Comparison of ENCODE assay signal across 12 cellular contexts in genomic region chr3:56989434-56990294, GRCh38.
DNase-seq lines count a peak whose midpoint lies in the region; ATAC-seq and TF ChIP-seq lines count a peak whose summit lies in the region.
"Had no signal": no experiment of that assay in that cellular context is flagged by ENCODE, and none has a peak within 500 bp of the region (broad histone marks: within the 10 kb centered on the region; RNA-seq: fewer than 3 reads in every experiment).

No MANE protein-coding gene starts in this region.

- intact Hi-C loops in right cardiac atrium (cut with DNase I), result loop anchor here (2.0 to 10.0 kb wide), 10 partner anchors 65 to 287 kb away; partner anchors contain the start of genes ARHGEF3 (in 3 of the 4) and APPL1 (in 1 of the 4)

- peak; percentile 36 for ATAC-seq in GM23338
- ATAC-seq in esophagus mucosa, result peak; percentile 14
- peak; percentile 69 to 75 for ATAC-seq in right cardiac atrium
- no peak for ATAC-seq in HG03354 (IDR thresholded peaks at IDR 0.05; ENCODE audit: poor library complexity, severe bottlenecking, unreplicated experiment)

- no peak overlapping the region for H3K4me3 Mint-ChIP-seq in GM23338
- H3K4me3 Mint-ChIP-seq: activated T-helper 17 cell treated with anti-CD3 and anti-CD28 coated beads, Interleukin-2, amount 50 U/mL, for 72 hours; T-helper 2 cell treated with Interferon-gamma antibody and Interleukin-4, amounts not matched to agents 5 μg/mL and 100 μg/mL, for 36 hours had no signal

- no peak overlapping the region for H3K27ac Mint-ChIP-seq in GM23338
- H3K27ac Mint-ChIP-seq: activated T-helper 17 cell treated with anti-CD3 and anti-CD28 coated beads, Interleukin-2, amount 50 U/mL, for 72 hours; T-helper 2 cell treated with Interferon-gamma antibody and Interleukin-4, amounts not matched to agents 5 μg/mL and 100 μg/mL, for 36 hours had no signal

- H3K79me2 ChIP-seq in GM23338 (replicated peaks; ENCODE audit: insufficient read depth), result no peaks in the 10 kb centered on the region

- H3K4me3 ChIP-seq in GM23338 (no peak overlapping the region), right cardiac atrium (ENCODE audit: low read length) (no peak overlapping the region), rectal smooth muscle tissue (ENCODE audit: low read length) (peak overlapping the region; percentile 21)
- H3K4me3 ChIP-seq: adrenal gland had no signal

- no peaks in the 10 kb centered on the region for H3K27me3 ChIP-seq in GM23338 (ENCODE audit: insufficient read depth)
- no peaks in the 10 kb centered on the region for H3K27me3 ChIP-seq in right cardiac atrium (ENCODE audit: control insufficient read depth, insufficient read depth)
- peaks cover 4% of the 10 kb centered on the region for H3K27me3 ChIP-seq in rectal smooth muscle tissue (ENCODE audit: control insufficient read depth, insufficient read depth, low read length)
- H3K27me3 ChIP-seq: adrenal gland, neutrophil had no signal

- H3K36me3 Mint-ChIP-seq in GM23338 (ENCODE audit: low read depth), result no peaks in the 10 kb centered on the region

- H3K27ac ChIP-seq in GM23338 (ENCODE audit: low read depth) (no peak overlapping the region), right cardiac atrium (ENCODE audit: low read length) (no peak overlapping the region), rectal smooth muscle tissue (ENCODE audit: low read depth, low read length) (peak overlapping the region; percentile 8)
- H3K27ac ChIP-seq: adrenal gland, neutrophil had no signal

- no peak overlapping the region for H3K9ac ChIP-seq in rectal smooth muscle tissue (ENCODE audit: low read length)

- no peak overlapping the region for H2AFZ ChIP-seq in GM23338

- no peaks in the 10 kb centered on the region for H3K9me3 ChIP-seq in right cardiac atrium (ENCODE audit: control insufficient read depth, low read length)
- H3K9me3 ChIP-seq: adrenal gland, neutrophil had no signal

- no peaks in the 10 kb centered on the region for H3K9me3 Mint-ChIP-seq in GM23338
- H3K9me3 Mint-ChIP-seq: activated T-helper 17 cell treated with anti-CD3 and anti-CD28 coated beads, Interleukin-2, amount 50 U/mL, for 72 hours; T-helper 2 cell treated with Interferon-gamma antibody and Interleukin-4, amounts not matched to agents 5 μg/mL and 100 μg/mL, for 36 hours had no signal

- TF ChIP-seq CTCF in GM23338 (conservative IDR thresholded peaks at IDR 0.05; ENCODE audit: low read depth in 2 of 2), result no peak

- DNase-seq in GM23338 (ENCODE audit: low spot score), result no peak
- DNase-seq in right cardiac atrium, result peak; percentile 66 to 84 (median 82)
- no peak for DNase-seq in NCI-H1092 (lab: John Stamatoyannopoulos, UW)
- no peak for DNase-seq in RPMI8226
- DNase-seq in NCI-H2171 (lab: John Stamatoyannopoulos, UW), result no peak

- H3K4me1 Mint-ChIP-seq in GM23338, result peaks cover 24% of the 10 kb centered on the region

- H3K27me3 Mint-ChIP-seq in GM23338 (ENCODE audit: insufficient read depth, low read depth, poor library complexity), result peaks cover 3% of the 10 kb centered on the region

- WGBS in right cardiac atrium, result 50% methylated on average over 12 of the region's 12 CpGs

- peaks cover 10% of the 10 kb centered on the region for H3K4me1 ChIP-seq in GM23338 (ENCODE audit: insufficient read depth)
- H3K4me1 ChIP-seq in right cardiac atrium (ENCODE audit: control insufficient read depth, insufficient read depth, low read length), result peaks cover 3% of the 10 kb centered on the region
- H3K4me1 ChIP-seq in rectal smooth muscle tissue (ENCODE audit: control insufficient read depth, insufficient read depth, low read length), result peaks cover 13% of the 10 kb centered on the region

- no peak overlapping the region for H3K4me2 ChIP-seq in GM23338

- H3K9me2 ChIP-seq in GM23338 (ENCODE audit: insufficient read depth), result no peaks in the 10 kb centered on the region

- no peaks in the 10 kb centered on the region for H3F3A ChIP-seq in GM23338 (replicated peaks; ENCODE audit: low read depth)

- H3K36me3 ChIP-seq in GM23338 (ENCODE audit: insufficient read depth), result no peaks in the 10 kb centered on the region
- H3K36me3 ChIP-seq in rectal smooth muscle tissue (ENCODE audit: control insufficient read depth, insufficient read depth, low read length), result no peaks in the 10 kb centered on the region
- H3K36me3 ChIP-seq: adrenal gland, neutrophil had no signal

- no peaks in the 10 kb centered on the region for H4K20me1 ChIP-seq in GM23338 (replicated peaks; ENCODE audit: insufficient read depth)

TF ChIP-seq in GM23338, 12 proteins besides CTCF, POLR2A, EP300 and RAD21:
- no peak for TF ChIP-seq ETS1 (IDR thresholded peaks at IDR 0.05)

Comparison
In these comparisons a context has a peak if more than half of its experiments do, and no peak if none do; other contexts are left out.
1. DNase-seq: peak in right cardiac atrium (3 of 3); none in GM23338 (single experiment), NCI-H1092 (single experiment), RPMI8226 (single experiment) and NCI-H2171 (single experiment).